ENCODE assay signal across 1 cellular context in genomic region chr11:79439430-79439892, GRCh38.
TF ChIP-seq lines count a peak whose summit lies in the region.

No MANE protein-coding gene starts in this region.

TF ChIP-seq in IMR-90, 13 proteins besides CTCF, POLR2A, EP300 and RAD21 (continued from another document):
- TF ChIP-seq CHD1 (IDR thresholded peaks at IDR 0.05; ENCODE audit: low read depth, low read length): no peak
- TF ChIP-seq ELK1 (IDR thresholded peaks at IDR 0.05; ENCODE audit: borderline replicate concordance, low read depth, low read length): no peak
- no peak for TF ChIP-seq SMC3 (IDR thresholded peaks at IDR 0.05; ENCODE audit: low read depth, low read length)
